In the genomic region with DNA sequence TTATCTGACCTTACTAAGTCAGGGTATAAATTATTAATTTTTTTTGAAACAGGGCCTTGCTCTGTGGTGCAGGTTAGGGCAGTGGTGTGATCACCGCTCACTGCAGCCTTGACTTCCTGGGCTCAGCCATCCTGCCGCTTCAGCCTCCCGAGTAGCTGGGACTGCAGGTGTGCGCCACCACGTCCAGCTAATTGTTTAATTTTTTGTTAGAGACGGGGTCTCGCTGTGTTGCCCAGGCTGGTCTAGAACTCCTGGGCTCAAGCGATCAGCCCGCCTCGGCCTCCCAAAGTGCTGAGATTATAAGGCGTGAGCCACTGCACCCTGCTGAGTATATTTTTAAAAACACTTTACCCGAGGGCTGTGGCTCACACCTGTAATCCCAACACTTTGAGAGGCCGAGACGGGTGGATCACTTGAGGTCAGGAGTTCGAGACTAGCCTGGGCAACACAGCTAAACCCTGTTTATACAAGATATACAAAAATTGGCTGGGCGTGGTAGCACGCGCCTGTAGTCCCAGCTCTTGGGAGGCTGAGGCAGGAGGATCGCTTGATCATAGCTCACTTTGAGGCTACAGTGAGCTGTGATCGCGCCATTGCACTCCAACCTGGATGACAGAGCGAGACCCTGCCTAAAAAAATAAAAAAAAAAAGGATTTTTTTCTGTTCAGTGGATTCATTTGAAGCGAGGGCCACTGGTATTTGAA, we compare ENCODE assay signal across 8 cellular contexts. TPM values are rescaled to one million over a fixed set of nuclear protein-coding genes. Genes with fewer than 3 reads are reported as not detected.
DNase-seq lines count a peak whose midpoint lies in the region; ATAC-seq and TF ChIP-seq lines count a peak whose summit lies in the region.

No MANE protein-coding gene starts in this region.

- peak overlapping the region; percentile 81 for H3K27ac Mint-ChIP-seq in neural crest cell (ENCODE audit: unreplicated experiment)

- no peak overlapping the region for H3K9ac ChIP-seq in Karpas-422 (ENCODE audit: low read length)

- no peaks in the 10 kb centered on the region for H3K9me2 ChIP-seq in Karpas-422 (replicated peaks; ENCODE audit: insufficient read depth, low read length)

- peak overlapping the region; percentile 35 for H3K4me2 ChIP-seq in Karpas-422 (ENCODE audit: low read depth, low read length, poor library complexity, severe bottlenecking)

- H3K9me3 Mint-ChIP-seq in neural crest cell = peaks cover 5% of the 10 kb centered on the region

- peaks cover 8% of the 10 kb centered on the region for H3K79me2 ChIP-seq in Karpas-422 (ENCODE audit: low read length)

- H3K4me3 Mint-ChIP-seq in neural crest cell = peak overlapping the region; percentile 93

- H3K4me3 ChIP-seq in AG10803 (ENCODE audit: low read length) (peak overlapping the region; percentile 82), Karpas-422 (ENCODE audit: low read length) (no peak overlapping the region), choroid plexus epithelial cell (ENCODE audit: low read depth, low read length) (peak overlapping the region; percentile 22)

- in situ Hi-C loops in G401 (cut with HindIII; ENCODE audit: low sequenced_read_pairs) = no loop called here

- no peaks in the 10 kb centered on the region for H4K20me1 ChIP-seq in Karpas-422 (ENCODE audit: insufficient read depth, low read depth, low read length)

- no peaks in the 10 kb centered on the region for H3K27me3 Mint-ChIP-seq in neural crest cell (ENCODE audit: low read depth)

- H3K9me3 ChIP-seq in Karpas-422 (ENCODE audit: low read length) = no peaks in the 10 kb centered on the region

- peaks cover 1% of the 10 kb centered on the region for H3K36me3 Mint-ChIP-seq in neural crest cell (ENCODE audit: low read depth)

- peak overlapping the region; percentile 60; the same call in 1 of the 2 replicates for H2AFZ ChIP-seq in Karpas-422 (ENCODE audit: low read length)

- no peak overlapping the region for H3K27ac ChIP-seq in Karpas-422 (ENCODE audit: low read length)

- H3K4me1 Mint-ChIP-seq in neural crest cell = peaks cover 7% of the 10 kb centered on the region

- DNase-seq in AG10803 (ENCODE audit: low read depth) (no peak), Karpas-422 (no peak), choroid plexus epithelial cell (ENCODE audit: low read depth) (no peak), neural crest cell (ENCODE audit: low read depth, low spot score) (no peak), OCI-M2 (lab: John Stamatoyannopoulos, UW; ENCODE audit: unreplicated experiment) (no peak), NCI-H187 (lab: John Stamatoyannopoulos, UW) (no peak), G401 (ENCODE audit: low spot score) (no peak)

- no peaks in the 10 kb centered on the region for H3K36me3 ChIP-seq in Karpas-422 (ENCODE audit: insufficient read depth, low read length)

- no peak for ATAC-seq in HG03457 (IDR thresholded peaks at IDR 0.05; ENCODE audit: unreplicated experiment)

- no peak for TF ChIP-seq CTCF in AG10803 (conservative IDR thresholded peaks at IDR 0.05; ENCODE audit: low read length)
- no peak for TF ChIP-seq CTCF in choroid plexus epithelial cell (conservative IDR thresholded peaks at IDR 0.05; ENCODE audit: low read depth, low read length)
- no peak for TF ChIP-seq CTCF in neural crest cell (conservative IDR thresholded peaks at IDR 0.05)

- no peaks in the 10 kb centered on the region for H3K27me3 ChIP-seq in Karpas-422 (ENCODE audit: low read length)

- peaks cover 10% of the 10 kb centered on the region for H3K4me1 ChIP-seq in Karpas-422 (ENCODE audit: low read length)

RNA-seq across cellular contexts. Expression of gene TBC1D25, which starts 0.7 kb away (rescaled TPM):
- total RNA-seq in Karpas-422 (2014; rRNA removed; shearing (Covaris generic); ENCODE audit: low replicate concordance) = 3.1 and 14.4 TPM in 2 replicates
- total RNA-seq in neural crest cell = 9.1 and 12.0 TPM in 2 replicates
- 2.0 and 6.6 TPM in 2 replicates for total RNA-seq in G401 (2014; rRNA removed; shearing (Covaris generic))

RNA-seq across cellular contexts. Expression of gene EBP, which starts 17.2 kb away (rescaled TPM):
- 50.2 and 90.6 TPM in 2 replicates for total RNA-seq in Karpas-422 (2014; rRNA removed; shearing (Covaris generic); ENCODE audit: low replicate concordance)
- 155 and 168 TPM in 2 replicates for total RNA-seq in neural crest cell
- 87.4 and 107 TPM in 2 replicates for total RNA-seq in G401 (2014; rRNA removed; shearing (Covaris generic))

RNA-seq across cellular contexts. Expression of gene PORCN, which starts 30.0 kb away (rescaled TPM):
- total RNA-seq in Karpas-422 (2014; rRNA removed; shearing (Covaris generic); ENCODE audit: low replicate concordance) = 0.29 TPM in 1 of 2 replicates, not detected in the other
- total RNA-seq in neural crest cell = 13.0 and 14.2 TPM in 2 replicates
- total RNA-seq in G401 (2014; rRNA removed; shearing (Covaris generic)) = 3.5 and 11.8 TPM in 2 replicates

RNA-seq across cellular contexts. Expression of gene RBM3, which starts 35.5 kb away (rescaled TPM):
- 176 and 183 TPM in 2 replicates for total RNA-seq in Karpas-422 (2014; rRNA removed; shearing (Covaris generic); ENCODE audit: low replicate concordance)
- total RNA-seq in neural crest cell = 248 and 261 TPM in 2 replicates
- total RNA-seq in G401 (2014; rRNA removed; shearing (Covaris generic)) = 297 and 376 TPM in 2 replicates

RNA-seq across cellular contexts. Expression of gene WDR13, which starts 58.5 kb away (rescaled TPM):
- total RNA-seq in Karpas-422 (2014; rRNA removed; shearing (Covaris generic); ENCODE audit: low replicate concordance) = 35.5 and 53.4 TPM in 2 replicates
- 68.8 and 75.3 TPM in 2 replicates for total RNA-seq in neural crest cell
- total RNA-seq in G401 (2014; rRNA removed; shearing (Covaris generic)) = 71.3 and 76.8 TPM in 2 replicates
